In the genomic region with DNA sequence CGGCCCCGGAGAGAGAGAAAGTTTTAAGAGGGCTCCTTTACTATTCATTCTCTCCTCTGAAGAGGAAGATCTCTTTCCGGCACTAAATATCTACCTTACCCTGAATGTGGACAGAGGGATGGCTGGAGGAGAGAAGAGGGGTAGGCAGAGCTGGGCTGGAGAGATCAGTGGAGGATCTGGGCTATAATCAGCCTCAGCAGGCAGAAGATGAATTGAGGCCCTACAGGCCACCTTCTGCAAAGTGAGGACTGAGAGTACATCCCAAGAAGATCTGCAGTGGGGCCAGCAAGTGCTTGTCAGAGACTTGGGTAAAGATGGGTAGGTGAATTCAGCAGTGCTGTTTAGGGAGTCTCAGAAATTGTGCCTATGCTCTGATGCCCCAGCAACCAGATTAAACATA, we compare ENCODE assay signal across 32 cellular contexts. TPM values are rescaled to one million over a fixed set of nuclear protein-coding genes. Genes with fewer than 3 reads are reported as not detected.
"Had no signal": no experiment of that assay in that cellular context is flagged by ENCODE, and none has a peak within 500 bp of the region (broad histone marks: within the 10 kb centered on the region; RNA-seq: fewer than 3 reads in every experiment).

No MANE protein-coding gene starts in this region.

- H3K27me3 ChIP-seq: testis had no signal

- DNase-seq: activated CD4-positive, alpha-beta T cell treated with anti-CD3 and anti-CD28 coated beads, Interleukin-2, amount 10 ng/mL, durations not matched to agents 24 days and 14 days; activated CD8-positive, alpha-beta memory T cell treated with anti-CD3 and anti-CD28 coated beads, Interleukin-2, amount 10 ng/mL, durations not matched to agents 7 days and 5 days; activated CD8-positive, alpha-beta T cell treated with anti-CD3 and anti-CD28 coated beads for 36 hours; activated gamma-delta T cell; activated naive CD4-positive, alpha-beta T cell treated with anti-CD3 and anti-CD28 coated beads, Interleukin-2, amount 50 U/mL, for 16 hours; activated naive CD8-positive, alpha-beta T cell treated with anti-CD3 and anti-CD28 coated beads, Interleukin-2, amount 50 U/mL, for 24 hours; activated T-cell treated with anti-CD3 and anti-CD28 coated beads for 4 hours; body of pancreas; foreskin keratinocyte; immature natural killer cell; kidney glomerular epithelial cell; left lung; nephron progenitor cell; nucleus accumbens; right cardiac atrium; small intestine; stimulated activated CD4-positive, alpha-beta T cell treated with anti-CD3 and anti-CD28 coated beads, Interleukin-15, amount 100 ng/mL, for 24 hours; stimulated activated CD8-positive, alpha-beta memory T cell treated with anti-CD3 and anti-CD28 coated beads, Interleukin-4, amount 100 ng/mL, for 48 hours; stimulated activated naive B cell treated with anti-CD40 and anti-IgM and Interleukin-4, amounts not matched to agents 10 μg/mL and 1 μg/mL and 100 μg/mL, for 72 hours; testis; upper lobe of left lung had no signal

- H3K4me1 ChIP-seq: foreskin keratinocyte, parathyroid adenoma, testis had no signal

- H3K4me3 ChIP-seq: body of pancreas, left lung, lung, testis, upper lobe of left lung had no signal

- H3K9me3 ChIP-seq: body of pancreas, left lung, testis, upper lobe of left lung had no signal

- H3K27ac ChIP-seq: body of pancreas, epithelial cell of prostate, foreskin keratinocyte, left lung, parathyroid adenoma, testis, upper lobe of left lung, VCaP had no signal

- H3K4me3 Mint-ChIP-seq: activated CD4-positive, alpha-beta T cell treated with anti-CD3 and anti-CD28 coated beads, Interleukin-2, amount 10 ng/mL, durations not matched to agents 24 days and 14 days; activated CD8-positive, alpha-beta memory T cell treated with anti-CD3 and anti-CD28 coated beads, Interleukin-2, amount 10 ng/mL, durations not matched to agents 7 days and 5 days; activated CD8-positive, alpha-beta T cell treated with anti-CD3 and anti-CD28 coated beads for 36 hours; activated naive CD8-positive, alpha-beta T cell treated with anti-CD3 and anti-CD28 coated beads, Interleukin-2, amount 50 U/mL, for 24 hours; activated T-helper 1 cell treated with anti-CD3 and anti-CD28 coated beads, Interleukin-12 subunit alpha, Interleukin-12 subunit beta, Interleukin-2, Interleukin-4 antibody, amounts not matched to agents 30 ng/mL and 10 ng/mL and 1 ng/mL, durations not matched to agents 14 hours and 24 hours and 36 hours; immature natural killer cell; nephron progenitor cell; stimulated activated naive B cell treated with anti-CD40 and anti-IgM and Interleukin-4, amounts not matched to agents 10 μg/mL and 1 μg/mL and 100 μg/mL, for 72 hours; T-helper 2 cell treated with Interferon-gamma antibody and Interleukin-4, amounts not matched to agents 5 μg/mL and 100 μg/mL, for 36 hours had no signal

- H2AFZ ChIP-seq: parathyroid adenoma had no signal

- H3K79me2 ChIP-seq: parathyroid adenoma had no signal

- ATAC-seq: activated CD4-positive, CD25-positive, alpha-beta regulatory T cell treated with anti-CD3 and anti-CD28 coated beads, Interleukin-2, amount 50 U/mL, for 24 hours; activated CD8-positive, alpha-beta memory T cell treated with anti-CD3 and anti-CD28 coated beads, Interleukin-2, amount 10 ng/mL, durations not matched to agents 7 days and 5 days; activated CD8-positive, alpha-beta T cell treated with anti-CD3 and anti-CD28 coated beads for 36 hours; activated naive CD8-positive, alpha-beta T cell treated with anti-CD3 and anti-CD28 coated beads, Interleukin-2, amount 50 U/mL, for 24 hours; body of pancreas; foreskin keratinocyte; left lung; right cardiac atrium; stimulated activated naive B cell treated with anti-CD40 and anti-IgM and Interleukin-4, amounts not matched to agents 10 μg/mL and 1 μg/mL and 100 μg/mL, for 72 hours had no signal

- H3K36me3 ChIP-seq: left lung, upper lobe of left lung had no signal

- H3K27ac Mint-ChIP-seq: activated CD4-positive, alpha-beta T cell treated with anti-CD3 and anti-CD28 coated beads, Interleukin-2, amount 10 ng/mL, durations not matched to agents 24 days and 14 days; activated CD8-positive, alpha-beta memory T cell treated with anti-CD3 and anti-CD28 coated beads, Interleukin-2, amount 10 ng/mL, durations not matched to agents 7 days and 5 days; activated CD8-positive, alpha-beta T cell treated with anti-CD3 and anti-CD28 coated beads for 36 hours; activated naive CD8-positive, alpha-beta T cell treated with anti-CD3 and anti-CD28 coated beads, Interleukin-2, amount 50 U/mL, for 24 hours; activated T-helper 1 cell treated with anti-CD3 and anti-CD28 coated beads, Interleukin-12 subunit alpha, Interleukin-12 subunit beta, Interleukin-2, Interleukin-4 antibody, amounts not matched to agents 30 ng/mL and 10 ng/mL and 1 ng/mL, durations not matched to agents 14 hours and 24 hours and 36 hours; immature natural killer cell; nephron progenitor cell; stimulated activated naive B cell treated with anti-CD40 and anti-IgM and Interleukin-4, amounts not matched to agents 10 μg/mL and 1 μg/mL and 100 μg/mL, for 72 hours; T-helper 2 cell treated with Interferon-gamma antibody and Interleukin-4, amounts not matched to agents 5 μg/mL and 100 μg/mL, for 36 hours had no signal

- H3K9ac ChIP-seq: parathyroid adenoma had no signal

- H3K27me3 Mint-ChIP-seq: activated CD8-positive, alpha-beta T cell treated with anti-CD3 and anti-CD28 coated beads for 36 hours had no signal

- H3K9me3 Mint-ChIP-seq: activated CD4-positive, alpha-beta T cell treated with anti-CD3 and anti-CD28 coated beads, Interleukin-2, amount 10 ng/mL, durations not matched to agents 24 days and 14 days; activated CD8-positive, alpha-beta T cell treated with anti-CD3 and anti-CD28 coated beads for 36 hours; activated naive CD8-positive, alpha-beta T cell treated with anti-CD3 and anti-CD28 coated beads, Interleukin-2, amount 50 U/mL, for 24 hours; activated T-helper 1 cell treated with anti-CD3 and anti-CD28 coated beads, Interleukin-12 subunit alpha, Interleukin-12 subunit beta, Interleukin-2, Interleukin-4 antibody, amounts not matched to agents 30 ng/mL and 10 ng/mL and 1 ng/mL, durations not matched to agents 14 hours and 24 hours and 36 hours; nephron progenitor cell; stimulated activated naive B cell treated with anti-CD40 and anti-IgM and Interleukin-4, amounts not matched to agents 10 μg/mL and 1 μg/mL and 100 μg/mL, for 72 hours; T-helper 2 cell treated with Interferon-gamma antibody and Interleukin-4, amounts not matched to agents 5 μg/mL and 100 μg/mL, for 36 hours had no signal

RNA-seq across cellular contexts. Expression of a gene that starts 6.5 kb away (rescaled TPM):
- total RNA-seq: activated CD4-positive, alpha-beta T cell treated with anti-CD3 and anti-CD28 coated beads, Interleukin-2, amount 10 ng/mL, durations not matched to agents 24 days and 14 days; activated CD8-positive, alpha-beta memory T cell treated with anti-CD3 and anti-CD28 coated beads, Interleukin-2, amount 10 ng/mL, durations not matched to agents 7 days and 5 days; activated CD8-positive, alpha-beta T cell treated with anti-CD3 and anti-CD28 coated beads for 36 hours; activated T-helper 1 cell treated with anti-CD3 and anti-CD28 coated beads, Interleukin-12 subunit alpha, Interleukin-12 subunit beta, Interleukin-2, Interleukin-4 antibody, amounts not matched to agents 30 ng/mL and 10 ng/mL and 1 ng/mL, durations not matched to agents 14 hours and 24 hours and 36 hours; body of pancreas; cardiac septum; chondrocyte; foreskin keratinocyte; glomerular endothelial cell; left lung; lung; pulmonary artery endothelial cell; right cardiac atrium; upper lobe of left lung had no signal

RNA-seq across cellular contexts. Expression of a gene that starts 40.8 kb away (rescaled TPM):
- total RNA-seq: chondrocyte had no signal

RNA-seq across cellular contexts. Expression of a gene that starts 56.3 kb away (rescaled TPM):
- total RNA-seq: activated CD4-positive, alpha-beta T cell treated with anti-CD3 and anti-CD28 coated beads, Interleukin-2, amount 10 ng/mL, durations not matched to agents 24 days and 14 days; activated CD8-positive, alpha-beta T cell treated with anti-CD3 and anti-CD28 coated beads for 36 hours; activated T-helper 1 cell treated with anti-CD3 and anti-CD28 coated beads, Interleukin-12 subunit alpha, Interleukin-12 subunit beta, Interleukin-2, Interleukin-4 antibody, amounts not matched to agents 30 ng/mL and 10 ng/mL and 1 ng/mL, durations not matched to agents 14 hours and 24 hours and 36 hours; cardiac septum; chondrocyte; foreskin keratinocyte had no signal
